19 cellular contexts compared by ENCODE assay signal in the genomic region with DNA sequence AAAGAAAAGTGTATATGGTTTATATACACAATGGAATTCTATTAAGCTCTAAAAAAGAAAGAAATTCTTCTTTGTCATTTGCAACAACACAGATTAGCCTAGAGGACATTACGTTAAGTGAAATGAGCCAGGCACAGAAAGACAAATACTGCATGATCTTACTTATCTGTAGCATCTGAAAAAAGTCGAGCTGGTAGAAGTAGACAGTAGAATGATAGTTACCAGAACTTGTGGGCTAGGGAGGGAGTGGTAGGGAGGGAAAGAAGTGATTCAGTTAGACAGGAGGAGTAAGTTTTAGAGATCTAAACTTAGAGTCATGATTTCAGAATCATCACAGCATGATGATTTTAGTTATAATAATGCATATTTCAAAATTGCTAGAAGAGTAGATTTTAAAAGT.
DNase-seq lines count a peak whose midpoint lies in the region; TF ChIP-seq lines count a peak whose summit lies in the region.
"Had no signal": no experiment of that assay in that cellular context is flagged by ENCODE, and none has a peak within 500 bp of the region (broad histone marks: within the 10 kb centered on the region; RNA-seq: fewer than 3 reads in every experiment).

No MANE protein-coding gene starts in this region.

- H3K27me3 ChIP-seq in SK-N-SH (ENCODE audit: insufficient read depth) (no peaks in the 10 kb centered on the region), smooth muscle cell (ENCODE audit: low read depth) (peaks cover 3% of the 10 kb centered on the region), PC-9 (ENCODE audit: insufficient read depth, low read depth) (0 out of 2 replicates have a peak, but pooled peaks cover 3% of the 10 kb centered on the region), H7 (ENCODE audit: control insufficient read depth, insufficient read depth, low read length) (no peaks in the 10 kb centered on the region)

- WGBS in SK-N-SH (ENCODE audit: low lambda C conversion rate): 11% methylated on average over 2 of the region's 2 CpGs
- 3% methylated on average over 2 of the region's 2 CpGs for WGBS in smooth muscle cell (ENCODE audit: low lambda C conversion rate)

- DNase-seq in SK-N-SH: no peak
- DNase-seq in fibroblast of villous mesenchyme (ENCODE audit: low read depth): peak; percentile 66
- DNase-seq in smooth muscle cell (lab: John Stamatoyannopoulos, UW; ENCODE audit: unreplicated experiment): no peak
- DNase-seq in PC-9: no peak
- DNase-seq in H7: no peak
- DNase-seq in activated CD4-positive, alpha-beta T cell treated with anti-CD3 and anti-CD28 coated beads for 1 hour: no peak
- DNase-seq: 8988T; C1 segment of cervical spinal cord; Calu3; CD4-positive, alpha-beta memory T cell; COR-L47; DMS53; DMS79 treated with DMSO at 0.1 percent for 48 hours; GF-D8; GOT3; H9; HFFc6 had no signal

- H3K9ac ChIP-seq in SK-N-SH (no peak overlapping the region), smooth muscle cell (ENCODE audit: low read depth) (no peak overlapping the region)

- no peak overlapping the region for H3K27ac ChIP-seq in HEK293 (ENCODE audit: extremely low read depth, low read depth, low read length)
- H3K27ac ChIP-seq in SK-N-SH (ENCODE audit: low read depth in 2 of 2, low read length in 1 of 2): peak overlapping the region in 1 of 2 experiments; percentile 23; a peak in 2 of 4 replicates
- H3K27ac ChIP-seq in smooth muscle cell (ENCODE audit: low read depth): peak overlapping the region; percentile 44
- no peak overlapping the region for H3K27ac ChIP-seq in PC-9
- H3K27ac ChIP-seq: A549 had no signal

- peak; percentile 45 to 75; a peak in 2 of 4 replicates for TF ChIP-seq EP300 in SK-N-SH (IDR thresholded peaks at IDR 0.05; ENCODE audit: borderline replicate concordance in 1 of 2, low read depth in 1 of 2, low read length in 1 of 2)

- H3K36me3 ChIP-seq in HEK293 (ENCODE audit: control insufficient read depth in 2 of 2, insufficient read depth in 1 of 2, low read length in 2 of 2) (no peaks in the 10 kb centered on the region), SK-N-SH (replicated peaks in 1 of 2; ENCODE audit: control insufficient read depth in 1 of 2, insufficient read depth in 2 of 2, low read length in 1 of 2) (no peaks in the 10 kb centered on the region), smooth muscle cell (ENCODE audit: low read depth) (no peaks in the 10 kb centered on the region), PC-9 (ENCODE audit: low read depth) (no peaks in the 10 kb centered on the region), H7 (replicated peaks; ENCODE audit: control insufficient read depth, insufficient read depth, low read length) (no peaks in the 10 kb centered on the region)

- CTCF ChIA-PET in HEK293 (lab: Yijun Ruan, JAX): interaction anchor here (0.5 to 1.5 kb wide), 3 partner anchors 9 to 419 kb away, joined by 3 to 5 read pairs (median 3); no protein-coding TSS in a partner anchor
- CTCF ChIA-PET in SK-N-SH (lab: Yijun Ruan, JAX): interaction anchor here (0.9 to 1.5 kb wide), 3 partner anchors 9 to 64 kb away, joined by 3 read pairs; no protein-coding TSS in a partner anchor
- CTCF ChIA-PET in PC-9 (lab: Charles Lee): no interaction called here

- no peaks in the 10 kb centered on the region for H3K79me2 ChIP-seq in SK-N-SH (ENCODE audit: insufficient read depth)
- no peaks in the 10 kb centered on the region for H3K79me2 ChIP-seq in smooth muscle cell (ENCODE audit: low read depth)
- H3K79me2 ChIP-seq in PC-9 (ENCODE audit: low read depth): no peaks in the 10 kb centered on the region

- TF ChIP-seq RAD21 in SK-N-SH (IDR thresholded peaks at IDR 0.05; ENCODE audit: low read length): no peak

- BruUV-seq in PC-9 (replicated peaks; lab: Mats Ljungman, UMichigan): no TSS peak

- peaks cover 4% of the 10 kb centered on the region for H3F3A ChIP-seq in SK-N-SH (replicated peaks; ENCODE audit: insufficient read depth)
- peaks cover 16% of the 10 kb centered on the region for H3F3A ChIP-seq in smooth muscle cell (ENCODE audit: low read depth)
- no peaks in the 10 kb centered on the region for H3F3A ChIP-seq in PC-9 (ENCODE audit: insufficient read depth, low read depth)

- H4K20me1 ChIP-seq in SK-N-SH (ENCODE audit: insufficient read depth): no peaks in the 10 kb centered on the region
- no peaks in the 10 kb centered on the region for H4K20me1 ChIP-seq in smooth muscle cell (ENCODE audit: low read depth)
- no peaks in the 10 kb centered on the region; the same call in 1 of the 2 replicates for H4K20me1 ChIP-seq in PC-9 (ENCODE audit: insufficient read depth)

- H3K9me2 ChIP-seq in SK-N-SH: no peaks in the 10 kb centered on the region
- H3K9me2 ChIP-seq in PC-9 (ENCODE audit: insufficient read depth): no peaks in the 10 kb centered on the region; the same call in 1 of the 2 replicates

- TF ChIP-seq CTCF in HEK293 (tag by site-specific recombination; IDR thresholded peaks at IDR 0.05): no peak
- TF ChIP-seq CTCF in SK-N-SH (IDR thresholded peaks at IDR 0.05): no peak
- TF ChIP-seq CTCF in fibroblast of villous mesenchyme (IDR thresholded peaks at IDR 0.05; ENCODE audit: insufficient read depth, low read depth, low read length): no peak
- TF ChIP-seq CTCF in smooth muscle cell (IDR thresholded peaks at IDR 0.05; ENCODE audit: borderline replicate concordance, insufficient read depth, poor library complexity, severe bottlenecking): no peak
- no peak for TF ChIP-seq CTCF in PC-9 (conservative IDR thresholded peaks at IDR 0.05)

- H2AFZ ChIP-seq in SK-N-SH (ENCODE audit: low read depth) (no peak overlapping the region), smooth muscle cell (ENCODE audit: low read depth) (no peak overlapping the region), PC-9 (no peak overlapping the region)

- H3K4me2 ChIP-seq in SK-N-SH: no peak overlapping the region
- H3K4me2 ChIP-seq in smooth muscle cell: peak overlapping the region; percentile 7
- H3K4me2 ChIP-seq in PC-9: no peak overlapping the region
- H3K4me2 ChIP-seq: A549 had no signal

- POLR2A ChIA-PET in HEK293 (lab: Yijun Ruan, JAX): no interaction called here
- POLR2A ChIA-PET in SK-N-SH (lab: Yijun Ruan, JAX): no interaction called here
- POLR2A ChIA-PET in PC-9 (lab: Charles Lee; ENCODE audit: unreplicated experiment): no interaction called here

- H3K4me3 ChIP-seq in HEK293 (ENCODE audit: low read depth, low read length) (no peak overlapping the region), SK-N-SH (ENCODE audit: low read depth in 2 of 2, low read length in 1 of 2) (no peak overlapping the region), fibroblast of villous mesenchyme (ENCODE audit: low read depth, low read length) (no peak overlapping the region), smooth muscle cell (no peak overlapping the region), PC-9 (no peak overlapping the region), H7 (ENCODE audit: insufficient read depth, low read depth, low read length) (no peak overlapping the region)
- H3K4me3 ChIP-seq: A549 had no signal

- H3K9me3 ChIP-seq in HEK293 (ENCODE audit: control insufficient read depth, insufficient read depth, low read depth, low read length): no peaks in the 10 kb centered on the region
- no peaks in the 10 kb centered on the region for H3K9me3 ChIP-seq in SK-N-SH
- H3K9me3 ChIP-seq in smooth muscle cell (replicated peaks; ENCODE audit: low read depth): no peaks in the 10 kb centered on the region
- no peaks in the 10 kb centered on the region for H3K9me3 ChIP-seq in PC-9 (ENCODE audit: insufficient read depth, low read depth)

- intact Hi-C loops in PC-9 (cut with micrococcal nuclease; ENCODE audit: unreplicated experiment): no loop called here

- no peaks in the 10 kb centered on the region for H3K4me1 ChIP-seq in HEK293 (ENCODE audit: control insufficient read depth, insufficient read depth, low read length)
- H3K4me1 ChIP-seq in SK-N-SH (ENCODE audit: control insufficient read depth in 1 of 2, insufficient read depth in 2 of 2, low read depth in 1 of 2, low read length in 1 of 2): no peaks in the 10 kb centered on the region
- no peaks in the 10 kb centered on the region for H3K4me1 ChIP-seq in smooth muscle cell (ENCODE audit: low read depth)
- H3K4me1 ChIP-seq in PC-9 (replicated peaks; ENCODE audit: insufficient read depth): no peaks in the 10 kb centered on the region
- H3K4me1 ChIP-seq: A549 had no signal

TF ChIP-seq in HEK293, 187 proteins besides CTCF, POLR2A, EP300 and RAD21:
- no peak for TF ChIP-seq ZNF223 (tag by site-specific recombination; IDR thresholded peaks at IDR 0.05)
- peak; percentile 79; the same call in 1 of the 2 replicates for TF ChIP-seq TRIM28 (IDR thresholded peaks at IDR 0.05; ENCODE audit: borderline replicate concordance, low read length)
- TF ChIP-seq SP3 (tag by site-specific recombination; IDR thresholded peaks at IDR 0.05): no peak
- peak; percentile 3 for TF ChIP-seq SETDB1 (IDR thresholded peaks at IDR 0.05; ENCODE audit: insufficient read length, low read length)
TF ChIP-seq in HEK293: peak in this region for 2.

TF ChIP-seq in SK-N-SH, 30 proteins besides CTCF, POLR2A, EP300 and RAD21 (continues in another document):
- TF ChIP-seq, protein P1, sequence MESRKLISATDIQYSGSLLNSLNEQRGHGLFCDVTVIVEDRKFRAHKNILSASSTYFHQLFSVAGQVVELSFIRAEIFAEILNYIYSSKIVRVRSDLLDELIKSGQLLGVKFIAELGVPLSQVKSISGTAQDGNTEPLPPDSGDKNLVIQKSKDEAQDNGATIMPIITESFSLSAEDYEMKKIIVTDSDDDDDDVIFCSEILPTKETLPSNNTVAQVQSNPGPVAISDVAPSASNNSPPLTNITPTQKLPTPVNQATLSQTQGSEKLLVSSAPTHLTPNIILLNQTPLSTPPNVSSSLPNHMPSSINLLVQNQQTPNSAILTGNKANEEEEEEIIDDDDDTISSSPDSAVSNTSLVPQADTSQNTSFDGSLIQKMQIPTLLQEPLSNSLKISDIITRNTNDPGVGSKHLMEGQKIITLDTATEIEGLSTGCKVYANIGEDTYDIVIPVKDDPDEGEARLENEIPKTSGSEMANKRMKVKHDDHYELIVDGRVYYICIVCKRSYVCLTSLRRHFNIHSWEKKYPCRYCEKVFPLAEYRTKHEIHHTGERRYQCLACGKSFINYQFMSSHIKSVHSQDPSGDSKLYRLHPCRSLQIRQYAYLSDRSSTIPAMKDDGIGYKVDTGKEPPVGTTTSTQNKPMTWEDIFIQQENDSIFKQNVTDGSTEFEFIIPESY (IDR thresholded peaks at IDR 0.05; ENCODE audit: borderline replicate concordance, low read depth): no peak
- peak; percentile 56 for TF ChIP-seq JUND (IDR thresholded peaks at IDR 0.05)
- TF ChIP-seq TEAD4 (IDR thresholded peaks at IDR 0.05; ENCODE audit: borderline replicate concordance, insufficient read depth): peak; percentile 71
- peak; percentile 17; the same call in 1 of the 2 replicates for TF ChIP-seq NFIC (IDR thresholded peaks at IDR 0.05; ENCODE audit: borderline replicate concordance)
- peak; percentile 96 for TF ChIP-seq TCF12 (IDR thresholded peaks at IDR 0.05)
- no peak for TF ChIP-seq MXI1 (IDR thresholded peaks at IDR 0.05; ENCODE audit: low read depth, low read length)
- no peak for TF ChIP-seq EZH2phosphoT487 (IDR thresholded peaks at IDR 0.05; ENCODE audit: borderline replicate concordance, low read depth)
- TF ChIP-seq POLR2AphosphoS5 (IDR thresholded peaks at IDR 0.05; ENCODE audit: low read depth, low read length): peak; percentile 67; the same call in 1 of the 2 replicates
- TF ChIP-seq CHD2 (IDR thresholded peaks at IDR 0.05; ENCODE audit: low read length, partially characterized antibody): no peak

Comparison
In these comparisons a context has a peak if more than half of its experiments do, and no peak if none do; other contexts are left out.
1. Of the 4 proteins assayed by ChIP-seq in both HEK293 and SK-N-SH: peak only in HEK293: none; only in SK-N-SH: PBX3; in both: none; in neither: 3.